8 cellular contexts compared by ENCODE assay signal in genomic region chr17:38868095-38868967, GRCh38. TPM values are rescaled to one million over a fixed set of nuclear protein-coding genes. Genes with fewer than 3 reads are reported as not detected.
DNase-seq lines count a peak whose midpoint lies in the region; ATAC-seq and TF ChIP-seq lines count a peak whose summit lies in the region.

No MANE protein-coding gene starts in this region.

- DNase-seq in DND-41 (no peak), cardiac muscle cell (ENCODE audit: low read depth in 1 of 2, low spot score in 1 of 2) (peak; percentile 20 to 80), progenitor cell of endocrine pancreas (ENCODE audit: low spot score, unreplicated experiment) (no peak), NCI-H1436 treated with DMSO at 0.1 percent for 48 hours (lab: John Stamatoyannopoulos, UW) (no peak)
- DNase-seq in activated T-helper 1 cell treated with anti-CD3 and anti-CD28 coated beads, Interleukin-12 subunit alpha, Interleukin-12 subunit beta, Interleukin-2, Interleukin-4 antibody, amounts not matched to agents 30 ng/mL and 10 ng/mL and 1 ng/mL, durations not matched to agents 14 hours and 24 hours and 36 hours (ENCODE audit: low spot score) = no peak

- H3K4me3 Mint-ChIP-seq in IgD-negative memory B cell (peak overlapping the region; percentile 97 to 99 (median 98)), progenitor cell of endocrine pancreas (ENCODE audit: low read depth) (peak overlapping the region; percentile 93)
- peak overlapping the region; percentile 91 for H3K4me3 Mint-ChIP-seq in activated T-helper 1 cell treated with anti-CD3 and anti-CD28 coated beads, Interleukin-12 subunit alpha, Interleukin-12 subunit beta, Interleukin-2, Interleukin-4 antibody, amounts not matched to agents 30 ng/mL and 10 ng/mL and 1 ng/mL, durations not matched to agents 14 hours and 24 hours and 36 hours

- peaks cover 6% of the 10 kb centered on the region for H3K36me3 Mint-ChIP-seq in IgD-negative memory B cell
- H3K36me3 Mint-ChIP-seq in activated T-helper 1 cell treated with anti-CD3 and anti-CD28 coated beads, Interleukin-12 subunit alpha, Interleukin-12 subunit beta, Interleukin-2, Interleukin-4 antibody, amounts not matched to agents 30 ng/mL and 10 ng/mL and 1 ng/mL, durations not matched to agents 14 hours and 24 hours and 36 hours (ENCODE audit: low read depth) = peaks cover 6% of the 10 kb centered on the region
- H3K36me3 Mint-ChIP-seq in progenitor cell of endocrine pancreas (ENCODE audit: insufficient read depth) = no peaks in the 10 kb centered on the region

- H3K4me3 ChIP-seq in DND-41 (ENCODE audit: low read depth in 1 of 2, low read length in 2 of 2) = peak overlapping the region; percentile 45 to 74
- peak overlapping the region; percentile 66 for H3K4me3 ChIP-seq in cardiac muscle cell

- H3K4me1 Mint-ChIP-seq in IgD-negative memory B cell (peaks cover 33 to 43% (median 43%) of the 10 kb centered on the region in 3 donors), progenitor cell of endocrine pancreas (ENCODE audit: low read depth) (peaks cover 23% of the 10 kb centered on the region)
- H3K4me1 Mint-ChIP-seq in activated T-helper 1 cell treated with anti-CD3 and anti-CD28 coated beads, Interleukin-12 subunit alpha, Interleukin-12 subunit beta, Interleukin-2, Interleukin-4 antibody, amounts not matched to agents 30 ng/mL and 10 ng/mL and 1 ng/mL, durations not matched to agents 14 hours and 24 hours and 36 hours (ENCODE audit: low read depth) = peaks cover 45% of the 10 kb centered on the region

- TF ChIP-seq CTCF in DND-41 (IDR thresholded peaks at IDR 0.05; ENCODE audit: borderline replicate concordance, extremely low read depth, low read length, poor library complexity, severe bottlenecking) (no peak), cardiac muscle cell (IDR thresholded peaks at IDR 0.05; ENCODE audit: low read depth, low read length) (no peak), progenitor cell of endocrine pancreas (IDR thresholded peaks at IDR 0.05; ENCODE audit: unreplicated experiment) (no peak)

- peaks cover 22% of the 10 kb centered on the region for H4K20me1 ChIP-seq in DND-41 (ENCODE audit: insufficient read depth, low read length)

- H3K79me2 ChIP-seq in DND-41 (ENCODE audit: insufficient read depth, low read length) = peaks cover 34% of the 10 kb centered on the region

- peak overlapping the region; percentile 75 for H3K9ac ChIP-seq in DND-41 (ENCODE audit: low read depth, low read length)

- H2AFZ ChIP-seq in DND-41 (ENCODE audit: low read depth, low read length) = peak overlapping the region; percentile 79

- H3K4me1 ChIP-seq in DND-41 (ENCODE audit: insufficient read depth, low read length) (peaks cover 39% of the 10 kb centered on the region), cardiac muscle cell (ENCODE audit: low read depth) (peaks cover 9% of the 10 kb centered on the region)

- H3K27me3 ChIP-seq in DND-41 (ENCODE audit: insufficient read depth, low read length, poor library complexity) (no peaks in the 10 kb centered on the region), cardiac muscle cell (no peaks in the 10 kb centered on the region)

- H3K36me3 ChIP-seq in DND-41 (ENCODE audit: insufficient read depth, low read length) (peaks cover 10% of the 10 kb centered on the region), cardiac muscle cell (no peaks in the 10 kb centered on the region)

- H3K9me3 Mint-ChIP-seq in IgD-negative memory B cell (no peaks in the 10 kb centered on the region), progenitor cell of endocrine pancreas (ENCODE audit: low read depth) (no peaks in the 10 kb centered on the region)
- no peaks in the 10 kb centered on the region for H3K9me3 Mint-ChIP-seq in activated T-helper 1 cell treated with anti-CD3 and anti-CD28 coated beads, Interleukin-12 subunit alpha, Interleukin-12 subunit beta, Interleukin-2, Interleukin-4 antibody, amounts not matched to agents 30 ng/mL and 10 ng/mL and 1 ng/mL, durations not matched to agents 14 hours and 24 hours and 36 hours

- H3K27me3 Mint-ChIP-seq in IgD-negative memory B cell = no peaks in the 10 kb centered on the region
- H3K27me3 Mint-ChIP-seq in activated T-helper 1 cell treated with anti-CD3 and anti-CD28 coated beads, Interleukin-12 subunit alpha, Interleukin-12 subunit beta, Interleukin-2, Interleukin-4 antibody, amounts not matched to agents 30 ng/mL and 10 ng/mL and 1 ng/mL, durations not matched to agents 14 hours and 24 hours and 36 hours (ENCODE audit: insufficient read depth) = no peaks in the 10 kb centered on the region
- peaks cover 2% of the 10 kb centered on the region for H3K27me3 Mint-ChIP-seq in progenitor cell of endocrine pancreas

- H3K27ac Mint-ChIP-seq in IgD-negative memory B cell (peak overlapping the region; percentile 99 to 100 (median 100)), progenitor cell of endocrine pancreas (peak overlapping the region; percentile 100)
- peak overlapping the region; percentile 96 for H3K27ac Mint-ChIP-seq in activated T-helper 1 cell treated with anti-CD3 and anti-CD28 coated beads, Interleukin-12 subunit alpha, Interleukin-12 subunit beta, Interleukin-2, Interleukin-4 antibody, amounts not matched to agents 30 ng/mL and 10 ng/mL and 1 ng/mL, durations not matched to agents 14 hours and 24 hours and 36 hours

- no peaks in the 10 kb centered on the region for H3K9me3 ChIP-seq in DND-41 (ENCODE audit: insufficient read depth, low read length, severe bottlenecking)
- H3K9me3 ChIP-seq in cardiac muscle cell (ENCODE audit: low read depth) = no peaks in the 10 kb centered on the region

- ATAC-seq in DND-41 (ENCODE audit: insufficient read depth, low read depth) = no peak
- ATAC-seq in GM21381 (IDR thresholded peaks at IDR 0.05; ENCODE audit: unreplicated experiment) = no peak
- no peak for ATAC-seq in GM21526 (IDR thresholded peaks at IDR 0.05; ENCODE audit: low FRiP score, unreplicated experiment)

- H3K27ac ChIP-seq in DND-41 (ENCODE audit: low read length) (peak overlapping the region; percentile 85), cardiac muscle cell (peak overlapping the region; percentile 64)

- peak overlapping the region; percentile 83 for H3K4me2 ChIP-seq in DND-41 (ENCODE audit: insufficient read depth, low read length)

- intact Hi-C loops in activated T-helper 1 cell treated with anti-CD3 and anti-CD28 coated beads, Interleukin-12 subunit alpha, Interleukin-12 subunit beta, Interleukin-2, Interleukin-4 antibody, amounts not matched to agents 30 ng/mL and 10 ng/mL and 1 ng/mL, durations not matched to agents 14 hours and 24 hours and 36 hours (cut with micrococcal nuclease) = loop anchor here (2.0 to 5.0 kb wide), 2 partner anchors 58 to 71 kb away; partner anchors contain the start of gene PIP4K2B

RNA-seq across cellular contexts. Expression of gene LASP1, which starts 1.5 kb away (rescaled TPM):
- polyA plus RNA-seq in IgD-negative memory B cell (44.5 TPM), cardiac muscle cell (28.1 and 38.0 TPM in 2 replicates)
- 133 and 135 TPM in 2 replicates for total RNA-seq in activated T-helper 1 cell treated with anti-CD3 and anti-CD28 coated beads, Interleukin-12 subunit alpha, Interleukin-12 subunit beta, Interleukin-2, Interleukin-4 antibody, amounts not matched to agents 30 ng/mL and 10 ng/mL and 1 ng/mL, durations not matched to agents 14 hours and 24 hours and 36 hours
- total RNA-seq in cardiac muscle cell (46.0 and 51.2 TPM in 2 replicates), progenitor cell of endocrine pancreas (134 and 135 TPM in 2 replicates)

RNA-seq across cellular contexts. Expression of gene RPL23, which starts 14.8 kb away (rescaled TPM):
- polyA plus RNA-seq in IgD-negative memory B cell (1,385 TPM), cardiac muscle cell (567 and 626 TPM in 2 replicates)
- total RNA-seq in activated T-helper 1 cell treated with anti-CD3 and anti-CD28 coated beads, Interleukin-12 subunit alpha, Interleukin-12 subunit beta, Interleukin-2, Interleukin-4 antibody, amounts not matched to agents 30 ng/mL and 10 ng/mL and 1 ng/mL, durations not matched to agents 14 hours and 24 hours and 36 hours = 1,847 and 1,871 TPM in 2 replicates
- total RNA-seq in cardiac muscle cell (2,451 and 2,692 TPM in 2 replicates), progenitor cell of endocrine pancreas (1,623 and 1,642 TPM in 2 replicates)

RNA-seq across cellular contexts. Expression of gene CWC25, which starts 43.2 kb away (rescaled TPM):
- polyA plus RNA-seq in IgD-negative memory B cell = 17.1 TPM
- 28.6 and 30.4 TPM in 2 replicates for total RNA-seq in activated T-helper 1 cell treated with anti-CD3 and anti-CD28 coated beads, Interleukin-12 subunit alpha, Interleukin-12 subunit beta, Interleukin-2, Interleukin-4 antibody, amounts not matched to agents 30 ng/mL and 10 ng/mL and 1 ng/mL, durations not matched to agents 14 hours and 24 hours and 36 hours
- 6.4 and 14.6 TPM in 2 replicates for total RNA-seq in cardiac muscle cell
- 9.4 and 19.9 TPM in 2 replicates for polyA plus RNA-seq in cardiac muscle cell
- 17.1 and 19.9 TPM in 2 replicates for total RNA-seq in progenitor cell of endocrine pancreas

Comparison
In these comparisons a context has a peak if more than half of its experiments do, and no peak if none do; other contexts are left out.
1. DNase-seq: peak in cardiac muscle cell (2 of 2); none in DND-41 (single experiment), activated T-helper 1 cell treated with anti-CD3 and anti-CD28 coated beads, Interleukin-12 subunit alpha, Interleukin-12 subunit beta, Interleukin-2, Interleukin-4 antibody, amounts not matched to agents 30 ng/mL and 10 ng/mL and 1 ng/mL, durations not matched to agents 14 hours and 24 hours and 36 hours (single experiment), progenitor cell of endocrine pancreas (single experiment) and NCI-H1436 treated with DMSO at 0.1 percent for 48 hours (single experiment).
2. Peak in every context shown above with its lines, with median percentiles within 50 percentile points of each other: H3K27ac Mint-ChIP-seq and H3K4me3 Mint-ChIP-seq.